ENCODE assay signal across 21 cellular contexts in the genomic region with DNA sequence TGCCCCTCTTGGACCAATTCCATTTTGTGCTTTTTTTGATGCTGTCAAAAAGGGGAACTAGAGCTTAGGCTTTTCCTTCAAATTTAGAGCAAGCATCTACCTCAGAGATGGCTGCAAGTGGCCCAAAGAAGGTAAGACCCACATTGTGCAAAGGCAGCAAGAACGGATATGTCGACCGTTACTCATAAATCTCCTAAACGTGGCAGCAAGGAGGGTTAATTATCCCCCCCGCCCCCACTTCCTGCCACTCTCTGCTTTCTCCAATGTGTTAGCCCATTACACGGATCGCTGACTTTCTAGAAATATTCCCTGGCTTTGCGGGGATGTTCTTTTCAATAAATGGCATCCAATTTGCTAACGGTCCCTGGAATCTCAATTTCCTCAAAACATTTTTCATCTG. TPM values are rescaled to one million over a fixed set of nuclear protein-coding genes. Genes with fewer than 3 reads are reported as not detected.
A peak's percentile ranks its signal among the peaks of the same experiment; 100 is the strongest.
DNase-seq lines count a peak whose midpoint lies in the region; ATAC-seq lines count a peak whose summit lies in the region.
"Had no signal": no experiment of that assay in that cellular context is flagged by ENCODE, and none has a peak within 500 bp of the region (broad histone marks: within the 10 kb centered on the region; RNA-seq: fewer than 3 reads in every experiment).

No MANE protein-coding gene starts in this region.

- POLR2A ChIA-PET in activated CD4-positive, alpha-beta memory T cell treated with anti-CD3 and anti-CD28 coated beads for 36 hours (lab: Charles Lee), result no interaction called here

- DNase-seq in NOMO-1 treated with DMSO at 0.1 percent for 48 hours (lab: John Stamatoyannopoulos, UW; ENCODE audit: unreplicated experiment) (peak; percentile 9), NOMO-1 (lab: John Stamatoyannopoulos, UW; ENCODE audit: unreplicated experiment in 2 of 2) (no peak), NOMO-1 treated with dmso at 0.1 percent for 144 hours (lab: John Stamatoyannopoulos, UW; ENCODE audit: unreplicated experiment) (peak; percentile 6), glomerular visceral epithelial cell (ENCODE audit: extremely low spot score) (peak; percentile 30), SJCRH30 (no peak)
- DNase-seq in activated CD4-positive, alpha-beta memory T cell treated with anti-CD3 and anti-CD28 coated beads for 36 hours, result no peak
- DNase-seq: CD8-positive, alpha-beta memory T cell; H9; MG63; NCI-H1436; NCI-H187; NCI-H2107; NCI-H524; PC-3; T-helper 2 cell had no signal

- intact Hi-C loops in activated CD4-positive, alpha-beta memory T cell treated with anti-CD3 and anti-CD28 coated beads for 36 hours (cut with micrococcal nuclease), result no loop called here

- H3K4me1 ChIP-seq in SJCRH30, result no peaks in the 10 kb centered on the region
- H3K4me1 ChIP-seq: A549 had no signal

- H3K4me1 Mint-ChIP-seq in activated CD4-positive, alpha-beta memory T cell treated with anti-CD3 and anti-CD28 coated beads for 36 hours (ENCODE audit: low read depth), result peaks cover under 1% of the 10 kb centered on the region

- no peak overlapping the region for H3K4me3 Mint-ChIP-seq in activated CD4-positive, alpha-beta memory T cell treated with anti-CD3 and anti-CD28 coated beads for 36 hours
- H3K4me3 Mint-ChIP-seq: CD8-positive, alpha-beta memory T cell; GM23338; H9 had no signal

- H3K36me3 ChIP-seq in SJCRH30, result no peaks in the 10 kb centered on the region

- H3K27ac ChIP-seq in SJCRH30, result no peak overlapping the region
- H3K27ac ChIP-seq: A549, C4-2B had no signal

- no peaks in the 10 kb centered on the region for H3K27me3 ChIP-seq in SJCRH30
- H3K27me3 ChIP-seq: MG63 had no signal

- ATAC-seq in HG02885 (IDR thresholded peaks at IDR 0.05; ENCODE audit: poor library complexity, unreplicated experiment), result no peak
- ATAC-seq: A549, GM23338, HepG2, PC-3 had no signal

- no peaks in the 10 kb centered on the region for H3K9me3 Mint-ChIP-seq in activated CD4-positive, alpha-beta memory T cell treated with anti-CD3 and anti-CD28 coated beads for 36 hours
- H3K9me3 Mint-ChIP-seq: GM23338, H9 had no signal

- CTCF ChIA-PET in activated CD4-positive, alpha-beta memory T cell treated with anti-CD3 and anti-CD28 coated beads for 36 hours (lab: Charles Lee), result no interaction called here

- no peak overlapping the region for H3K4me3 ChIP-seq in SJCRH30
- H3K4me3 ChIP-seq: A549, GM23338, MG63 had no signal

- H3K36me3 Mint-ChIP-seq in activated CD4-positive, alpha-beta memory T cell treated with anti-CD3 and anti-CD28 coated beads for 36 hours, result no peaks in the 10 kb centered on the region
- H3K36me3 Mint-ChIP-seq: CD8-positive, alpha-beta memory T cell had no signal

- H3K9me3 ChIP-seq in SJCRH30 (replicated peaks), result no peaks in the 10 kb centered on the region
- H3K9me3 ChIP-seq: A549, MG63 had no signal

- H3K27me3 Mint-ChIP-seq in activated CD4-positive, alpha-beta memory T cell treated with anti-CD3 and anti-CD28 coated beads for 36 hours, result peaks cover 2% of the 10 kb centered on the region

- no peak overlapping the region for H3K27ac Mint-ChIP-seq in activated CD4-positive, alpha-beta memory T cell treated with anti-CD3 and anti-CD28 coated beads for 36 hours
- H3K27ac Mint-ChIP-seq: CD8-positive, alpha-beta memory T cell; GM23338; H9 had no signal

RNA-seq across cellular contexts. Expression of gene CHRDL1, which starts 4.4 kb away (rescaled TPM):
- total RNA-seq in SJCRH30 (2014; rRNA removed; shearing (Covaris generic)), result 2.2 and 2.7 TPM in 2 replicates
- not detected for total RNA-seq in activated CD4-positive, alpha-beta memory T cell treated with anti-CD3 and anti-CD28 coated beads for 36 hours
- total RNA-seq: CD8-positive, alpha-beta memory T cell; HepG2; LHCN-M2 had no signal

Comparison
In these comparisons a context has a peak if more than half of its experiments do, and no peak if none do; other contexts are left out.
1. DNase-seq: peak in NOMO-1 treated with DMSO at 0.1 percent for 48 hours (single experiment), NOMO-1 treated with dmso at 0.1 percent for 144 hours (single experiment) and glomerular visceral epithelial cell (single experiment); none in NOMO-1 (0 of 2), SJCRH30 (0 of 2) and activated CD4-positive, alpha-beta memory T cell treated with anti-CD3 and anti-CD28 coated beads for 36 hours (single experiment).